Comparison of ENCODE assay signal across 8 cellular contexts in genomic region chr7:31373337-31374289, GRCh38. TPM values are rescaled to one million over a fixed set of nuclear protein-coding genes. Genes with fewer than 3 reads are reported as not detected.
A peak's percentile ranks its signal among the peaks of the same experiment; 100 is the strongest.
DNase-seq lines count a peak whose midpoint lies in the region; ATAC-seq, FAIRE-seq and TF ChIP-seq lines count a peak whose summit lies in the region.

No MANE protein-coding gene starts in this region.

- FAIRE-seq in GM18507 (lab: Jason Lieb, UNC): peak; percentile 65

- intact Hi-C loops in left ventricle myocardium superior (cut with micrococcal nuclease): no loop called here

- peak; percentile 86 for TF ChIP-seq CTCF in VCaP (conservative IDR thresholded peaks at IDR 0.05)

- ATAC-seq in HG02798 (IDR thresholded peaks at IDR 0.05; ENCODE audit: poor library complexity, unreplicated experiment) (peak; percentile 78), left ventricle myocardium superior (peak; percentile 27), GM18873 (IDR thresholded peaks at IDR 0.05; ENCODE audit: low FRiP score, unreplicated experiment) (no peak)

- DNase-seq in AG20443 (ENCODE audit: low spot score) (peak; percentile 74), GM18507 (ENCODE audit: extremely low spot score, insufficient read length, low read depth) (peak; percentile 29), NCI-H1105 treated with DMSO at 0.1 percent for 48 hours (lab: John Stamatoyannopoulos, UW) (peak; percentile 31), left ventricle myocardium superior (no peak), stromal cell of bone marrow (ENCODE audit: low read depth) (peak; percentile 28)

- H3K27ac ChIP-seq in VCaP: no peak overlapping the region

RNA-seq across cellular contexts. Expression of gene NEUROD6, which starts 33.1 kb away (rescaled TPM):
- not detected for total RNA-seq in left ventricle myocardium superior
